Comparison of ENCODE assay signal across 11 cellular contexts in genomic region chr10:110074298-110074697, GRCh38.
DNase-seq lines count a peak whose midpoint lies in the region; ATAC-seq and TF ChIP-seq lines count a peak whose summit lies in the region.
"Had no signal": no experiment of that assay in that cellular context is flagged by ENCODE, and none has a peak within 500 bp of the region (broad histone marks: within the 10 kb centered on the region; RNA-seq: fewer than 3 reads in every experiment).

No MANE protein-coding gene starts in this region.

- peaks cover 5% of the 10 kb centered on the region for H3K36me3 Mint-ChIP-seq in stimulated activated memory B cell treated with anti-CD40 and anti-IgM and Interleukin-4, amounts not matched to agents 10 μg/mL and 1 μg/mL and 100 μg/mL, for 72 hours

- H3K4me1 Mint-ChIP-seq in stimulated activated memory B cell treated with anti-CD40 and anti-IgM and Interleukin-4, amounts not matched to agents 10 μg/mL and 1 μg/mL and 100 μg/mL, for 72 hours: peaks cover 76% of the 10 kb centered on the region

- H3K27me3 Mint-ChIP-seq in stimulated activated memory B cell treated with anti-CD40 and anti-IgM and Interleukin-4, amounts not matched to agents 10 μg/mL and 1 μg/mL and 100 μg/mL, for 72 hours: no peaks in the 10 kb centered on the region

- peak; percentile 36 for DNase-seq in activated CD4-positive, alpha-beta T cell treated with anti-CD3 and anti-CD28 coated beads for 48 hours
- DNase-seq in activated CD4-positive, alpha-beta T cell treated with anti-CD3 and anti-CD28 coated beads, Interleukin-2, amount 50 U/mL, for 48 hours: no peak
- DNase-seq in SK-N-MC (ENCODE audit: low read depth, low spot score) (no peak), fibroblast of the aortic adventitia (ENCODE audit: low read depth) (peak; percentile 79), islet precursor cell (no peak), caudate nucleus (lab: John Stamatoyannopoulos, UW) (no peak)
- DNase-seq: ACHN, esophagus squamous epithelium had no signal

- no peak overlapping the region for H3K9ac ChIP-seq in SK-N-MC (ENCODE audit: insufficient read length)

- peak; percentile 57 for ATAC-seq in stimulated activated memory B cell treated with anti-CD40 and anti-IgM and Interleukin-4, amounts not matched to agents 10 μg/mL and 1 μg/mL and 100 μg/mL, for 72 hours
- ATAC-seq in GM21619 (IDR thresholded peaks at IDR 0.05; ENCODE audit: unreplicated experiment): no peak
- ATAC-seq: activated CD4-positive, CD25-positive, alpha-beta regulatory T cell treated with anti-CD3 and anti-CD28 coated beads, Interleukin-2, amount 50 U/mL, for 24 hours had no signal

- H3K4me3 Mint-ChIP-seq in stimulated activated memory B cell treated with anti-CD40 and anti-IgM and Interleukin-4, amounts not matched to agents 10 μg/mL and 1 μg/mL and 100 μg/mL, for 72 hours: no peak overlapping the region

- H3K27ac Mint-ChIP-seq in stimulated activated memory B cell treated with anti-CD40 and anti-IgM and Interleukin-4, amounts not matched to agents 10 μg/mL and 1 μg/mL and 100 μg/mL, for 72 hours: peak overlapping the region; percentile 86

- H3K36me3 ChIP-seq in SK-N-MC (ENCODE audit: insufficient read depth, low read length): no peaks in the 10 kb centered on the region
- H3K36me3 ChIP-seq: esophagus squamous epithelium had no signal

- H3K9me3 Mint-ChIP-seq in stimulated activated memory B cell treated with anti-CD40 and anti-IgM and Interleukin-4, amounts not matched to agents 10 μg/mL and 1 μg/mL and 100 μg/mL, for 72 hours: no peaks in the 10 kb centered on the region

- no peak overlapping the region for H3K4me3 ChIP-seq in SK-N-MC
- H3K4me3 ChIP-seq in fibroblast of the aortic adventitia (ENCODE audit: low read depth, low read length): no peak overlapping the region
- H3K4me3 ChIP-seq: esophagus squamous epithelium had no signal

- peak overlapping the region; percentile 37 for H3K27ac ChIP-seq in SK-N-MC
- H3K27ac ChIP-seq in caudate nucleus (ENCODE audit: low read depth, low read length): no peak overlapping the region

- no peak for TF ChIP-seq CTCF in fibroblast of the aortic adventitia (IDR thresholded peaks at IDR 0.05; ENCODE audit: insufficient read depth, low read length)

- no peaks in the 10 kb centered on the region for H3K9me3 ChIP-seq in SK-N-MC (ENCODE audit: low read depth, low read length)
- H3K9me3 ChIP-seq: esophagus squamous epithelium had no signal

Comparison
In these comparisons a context has a peak if more than half of its experiments do, and no peak if none do; other contexts are left out.
1. DNase-seq: peak in activated CD4-positive, alpha-beta T cell treated with anti-CD3 and anti-CD28 coated beads for 48 hours (single experiment) and fibroblast of the aortic adventitia (single experiment); none in activated CD4-positive, alpha-beta T cell treated with anti-CD3 and anti-CD28 coated beads, Interleukin-2, amount 50 U/mL, for 48 hours (0 of 2), SK-N-MC (single experiment), islet precursor cell (single experiment) and caudate nucleus (0 of 61).